ENCODE assay signal across 11 cellular contexts in genomic region chr17:28908640-28909098, GRCh38. TPM values are rescaled to one million over a fixed set of nuclear protein-coding genes. Genes with fewer than 3 reads are reported as not detected.
A peak's percentile ranks its signal among the peaks of the same experiment; 100 is the strongest.
DNase-seq lines count a peak whose midpoint lies in the region; TF ChIP-seq lines count a peak whose summit lies in the region.
"Had no signal": no experiment of that assay in that cellular context is flagged by ENCODE, and none has a peak within 500 bp of the region (broad histone marks: within the 10 kb centered on the region; RNA-seq: fewer than 3 reads in every experiment).

No MANE protein-coding gene starts in this region.

- H3K4me1 ChIP-seq in adrenal gland (replicated peaks in 1 of 2) (peaks cover 8 to 23% of the 10 kb centered on the region in 2 donors), sigmoid colon (peaks cover 0 to 37% (median 34%) of the 10 kb centered on the region in 4 donors)

- no peaks in the 10 kb centered on the region for H3K27me3 Mint-ChIP-seq in activated T-helper 2 cell treated with anti-CD3 and anti-CD28 coated beads, Interferon-gamma antibody, Interleukin-2, Interleukin-4, amounts not matched to agents 10 μg/mL and 5 μg/mL and 100 μg/mL, durations not matched to agents 14 hours and 24 hours and 36 hours (ENCODE audit: low read depth)
- peaks cover 3% of the 10 kb centered on the region for H3K27me3 Mint-ChIP-seq in nephron progenitor cell (ENCODE audit: low read depth, poor library complexity)

- H3K9me3 Mint-ChIP-seq in activated T-helper 2 cell treated with anti-CD3 and anti-CD28 coated beads, Interferon-gamma antibody, Interleukin-2, Interleukin-4, amounts not matched to agents 10 μg/mL and 5 μg/mL and 100 μg/mL, durations not matched to agents 14 hours and 24 hours and 36 hours = no peaks in the 10 kb centered on the region
- H3K9me3 Mint-ChIP-seq in nephron progenitor cell = no peaks in the 10 kb centered on the region
- H3K9me3 Mint-ChIP-seq: activated T-cell treated with anti-CD3 and anti-CD28 coated beads, Interleukin-2, amount 50 U/mL, for 72 hours had no signal

- no peak overlapping the region for H3K27ac Mint-ChIP-seq in activated T-helper 2 cell treated with anti-CD3 and anti-CD28 coated beads, Interferon-gamma antibody, Interleukin-2, Interleukin-4, amounts not matched to agents 10 μg/mL and 5 μg/mL and 100 μg/mL, durations not matched to agents 14 hours and 24 hours and 36 hours
- no peak overlapping the region for H3K27ac Mint-ChIP-seq in nephron progenitor cell
- H3K27ac Mint-ChIP-seq: activated T-cell treated with anti-CD3 and anti-CD28 coated beads, Interleukin-2, amount 50 U/mL, for 72 hours had no signal

- H3K27me3 ChIP-seq in adrenal gland = no peaks in the 10 kb centered on the region
- no peaks in the 10 kb centered on the region for H3K27me3 ChIP-seq in sigmoid colon
- H3K27me3 ChIP-seq: SJSA1 had no signal

- H3K4me3 Mint-ChIP-seq in activated T-helper 2 cell treated with anti-CD3 and anti-CD28 coated beads, Interferon-gamma antibody, Interleukin-2, Interleukin-4, amounts not matched to agents 10 μg/mL and 5 μg/mL and 100 μg/mL, durations not matched to agents 14 hours and 24 hours and 36 hours (ENCODE audit: low read depth) = no peak overlapping the region
- no peak overlapping the region for H3K4me3 Mint-ChIP-seq in nephron progenitor cell
- H3K4me3 Mint-ChIP-seq: activated T-cell treated with anti-CD3 and anti-CD28 coated beads, Interleukin-2, amount 50 U/mL, for 72 hours had no signal

- H3K36me3 Mint-ChIP-seq in activated T-helper 2 cell treated with anti-CD3 and anti-CD28 coated beads, Interferon-gamma antibody, Interleukin-2, Interleukin-4, amounts not matched to agents 10 μg/mL and 5 μg/mL and 100 μg/mL, durations not matched to agents 14 hours and 24 hours and 36 hours (ENCODE audit: low read depth) = peaks cover 69% of the 10 kb centered on the region
- peaks cover 43% of the 10 kb centered on the region for H3K36me3 Mint-ChIP-seq in nephron progenitor cell (ENCODE audit: low read depth)

- DNase-seq in ELR (ENCODE audit: low read depth) = peak; percentile 79
- peak in 6 of 7 donors; percentile 61 to 74 (median 69) for DNase-seq in adrenal gland
- peak; percentile 39 for DNase-seq in glomerular visceral epithelial cell (ENCODE audit: extremely low spot score)
- DNase-seq in sigmoid colon = peak; percentile 87
- no peak for DNase-seq in DMS79 (lab: John Stamatoyannopoulos, UW)
- DNase-seq in activated naive CD4-positive, alpha-beta T cell treated with anti-CD3 and anti-CD28 coated beads, Interleukin-2, amount 50 U/mL, for 16 hours = no peak
- DNase-seq in activated T-helper 2 cell treated with anti-CD3 and anti-CD28 coated beads, Interferon-gamma antibody, Interleukin-2, Interleukin-4, amounts not matched to agents 10 μg/mL and 5 μg/mL and 100 μg/mL, durations not matched to agents 14 hours and 24 hours and 36 hours (ENCODE audit: low spot score) = no peak
- DNase-seq in nephron progenitor cell = no peak
- DNase-seq: activated T-cell treated with anti-CD3 and anti-CD28 coated beads, Interleukin-2, amount 50 U/mL, for 72 hours; GDM1 had no signal

- H3K36me3 ChIP-seq in adrenal gland (replicated peaks in 1 of 2) (peaks cover 0 to 79% of the 10 kb centered on the region in 2 donors), sigmoid colon (peaks cover 51 to 70% (median 58%) of the 10 kb centered on the region in 4 donors)

- no peaks in the 10 kb centered on the region for H3K4me1 Mint-ChIP-seq in activated T-helper 2 cell treated with anti-CD3 and anti-CD28 coated beads, Interferon-gamma antibody, Interleukin-2, Interleukin-4, amounts not matched to agents 10 μg/mL and 5 μg/mL and 100 μg/mL, durations not matched to agents 14 hours and 24 hours and 36 hours (ENCODE audit: low read depth)
- H3K4me1 Mint-ChIP-seq in nephron progenitor cell = peaks cover 14% of the 10 kb centered on the region

- intact Hi-C loops in adrenal gland (cut with DNase I) = no loop called here
- intact Hi-C loops in sigmoid colon (cut with DNase I) = no loop called here
- intact Hi-C loops in activated T-helper 2 cell treated with anti-CD3 and anti-CD28 coated beads, Interferon-gamma antibody, Interleukin-2, Interleukin-4, amounts not matched to agents 10 μg/mL and 5 μg/mL and 100 μg/mL, durations not matched to agents 14 hours and 24 hours and 36 hours (cut with micrococcal nuclease) = no loop called here

- TF ChIP-seq EP300 in sigmoid colon (IDR thresholded peaks at IDR 0.05) = no peak

- TF ChIP-seq POLR2A in adrenal gland (IDR thresholded peaks at IDR 0.05) = no peak
- no peak for TF ChIP-seq POLR2A in sigmoid colon (IDR thresholded peaks at IDR 0.05)

- TF ChIP-seq CTCF in adrenal gland (IDR thresholded peaks at IDR 0.05) = no peak
- TF ChIP-seq CTCF in sigmoid colon (IDR thresholded peaks at IDR 0.05) = no peak
- TF ChIP-seq CTCF in nephron progenitor cell (IDR thresholded peaks at IDR 0.05) = no peak

- 45 to 55% (median 46%) methylated on average over 4 to 5 of the region's 5 CpGs for WGBS in adrenal gland, 4 donors
- 44 to 63% methylated on average over 5 of the region's 5 CpGs for WGBS in sigmoid colon, 2 donors

- H3K4me3 ChIP-seq in adrenal gland = no peak overlapping the region
- no peak overlapping the region for H3K4me3 ChIP-seq in sigmoid colon
- H3K4me3 ChIP-seq: SJSA1 had no signal

- H3K9me3 ChIP-seq in adrenal gland (replicated peaks in 1 of 3) = no peaks in the 10 kb centered on the region
- H3K9me3 ChIP-seq in sigmoid colon = no peaks in the 10 kb centered on the region
- H3K9me3 ChIP-seq: SJSA1 had no signal

- H3K27ac ChIP-seq in adrenal gland (peak overlapping the region in 2 of 5 donors; percentile 55 to 76), sigmoid colon (peak overlapping the region; percentile 72 to 88 (median 84))
- H3K27ac ChIP-seq: SJSA1 had no signal

RNA-seq across cellular contexts. Expression of gene DHRS13, which starts 5.8 kb away (rescaled TPM):
- 10 to 100 TPM in 7 of 8 donors, 1 to 10 TPM in 1; 4.4 to 23.5 (median 14.7) TPM for total RNA-seq in adrenal gland
- polyA plus RNA-seq in adrenal gland = 10 to 100 TPM in 2 of 3 donors, 1 to 10 TPM in 1; 8.9 to 15.4 (median 10.5) TPM
- 1 to 10 TPM; 3.2 to 8.4 (median 3.9) TPM for total RNA-seq in sigmoid colon
- 10 to 100 TPM in 1 of 3 donors, 1 to 10 TPM in 2; 2.1 to 15.0 (median 3.0) TPM for polyA plus RNA-seq in sigmoid colon
- total RNA-seq in activated T-helper 2 cell treated with anti-CD3 and anti-CD28 coated beads, Interferon-gamma antibody, Interleukin-2, Interleukin-4, amounts not matched to agents 10 μg/mL and 5 μg/mL and 100 μg/mL, durations not matched to agents 14 hours and 24 hours and 36 hours = 30.6 and 32.9 TPM in 2 replicates

RNA-seq across cellular contexts. Expression of gene FLOT2, which starts 11.1 kb away (rescaled TPM):
- total RNA-seq in adrenal gland (100 to 1,000 TPM in 2 of 8 donors, 10 to 100 TPM in 6; 48.4 to 193 (median 86.5) TPM), sigmoid colon (10 to 100 TPM; 38.5 to 72.5 (median 52.4) TPM)
- polyA plus RNA-seq in adrenal gland (10 to 100 TPM; 36.8 to 43.3 (median 43.1) TPM), sigmoid colon (10 to 100 TPM; 27.3 to 91.8 (median 36.6) TPM)
- 136 and 143 TPM in 2 replicates for total RNA-seq in activated T-helper 2 cell treated with anti-CD3 and anti-CD28 coated beads, Interferon-gamma antibody, Interleukin-2, Interleukin-4, amounts not matched to agents 10 μg/mL and 5 μg/mL and 100 μg/mL, durations not matched to agents 14 hours and 24 hours and 36 hours

RNA-seq across cellular contexts. Expression of gene PHF12, which starts 42.6 kb away (rescaled TPM):
- total RNA-seq in adrenal gland = 10 to 100 TPM; 19.6 to 47.9 (median 35.0) TPM
- 10 to 100 TPM; 16.2 to 22.7 (median 18.7) TPM for polyA plus RNA-seq in adrenal gland
- 10 to 100 TPM; 39.1 to 54.3 (median 45.2) TPM for total RNA-seq in sigmoid colon
- 10 to 100 TPM in 2 of 3 donors, 1 to 10 TPM in 1; 6.9 to 24.7 (median 13.8) TPM for polyA plus RNA-seq in sigmoid colon
- total RNA-seq in activated T-helper 2 cell treated with anti-CD3 and anti-CD28 coated beads, Interferon-gamma antibody, Interleukin-2, Interleukin-4, amounts not matched to agents 10 μg/mL and 5 μg/mL and 100 μg/mL, durations not matched to agents 14 hours and 24 hours and 36 hours = 59.5 and 62.1 TPM in 2 replicates

RNA-seq across cellular contexts. Expression of gene ERAL1, which starts 53.9 kb away (rescaled TPM):
- total RNA-seq in adrenal gland (10 to 100 TPM; 45.0 to 62.1 (median 55.1) TPM), sigmoid colon (10 to 100 TPM; 20.2 to 41.9 (median 30.3) TPM)
- polyA plus RNA-seq in adrenal gland (10 to 100 TPM; 44.0 to 80.8 (median 60.9) TPM), sigmoid colon (10 to 100 TPM; 27.0 to 43.2 (median 41.7) TPM)
- total RNA-seq in activated T-helper 2 cell treated with anti-CD3 and anti-CD28 coated beads, Interferon-gamma antibody, Interleukin-2, Interleukin-4, amounts not matched to agents 10 μg/mL and 5 μg/mL and 100 μg/mL, durations not matched to agents 14 hours and 24 hours and 36 hours = 54.5 and 60.4 TPM in 2 replicates

Comparison
In these comparisons a context has a peak if more than half of its experiments do, and no peak if none do; other contexts are left out.
1. DNase-seq: peak in ELR (single experiment), adrenal gland (6 of 7), glomerular visceral epithelial cell (single experiment) and sigmoid colon (single experiment); none in DMS79 (single experiment), activated naive CD4-positive, alpha-beta T cell treated with anti-CD3 and anti-CD28 coated beads, Interleukin-2, amount 50 U/mL, for 16 hours (single experiment), activated T-helper 2 cell treated with anti-CD3 and anti-CD28 coated beads, Interferon-gamma antibody, Interleukin-2, Interleukin-4, amounts not matched to agents 10 μg/mL and 5 μg/mL and 100 μg/mL, durations not matched to agents 14 hours and 24 hours and 36 hours (single experiment) and nephron progenitor cell (single experiment).